ENCODE assay signal across 7 cellular contexts in the genomic region with DNA sequence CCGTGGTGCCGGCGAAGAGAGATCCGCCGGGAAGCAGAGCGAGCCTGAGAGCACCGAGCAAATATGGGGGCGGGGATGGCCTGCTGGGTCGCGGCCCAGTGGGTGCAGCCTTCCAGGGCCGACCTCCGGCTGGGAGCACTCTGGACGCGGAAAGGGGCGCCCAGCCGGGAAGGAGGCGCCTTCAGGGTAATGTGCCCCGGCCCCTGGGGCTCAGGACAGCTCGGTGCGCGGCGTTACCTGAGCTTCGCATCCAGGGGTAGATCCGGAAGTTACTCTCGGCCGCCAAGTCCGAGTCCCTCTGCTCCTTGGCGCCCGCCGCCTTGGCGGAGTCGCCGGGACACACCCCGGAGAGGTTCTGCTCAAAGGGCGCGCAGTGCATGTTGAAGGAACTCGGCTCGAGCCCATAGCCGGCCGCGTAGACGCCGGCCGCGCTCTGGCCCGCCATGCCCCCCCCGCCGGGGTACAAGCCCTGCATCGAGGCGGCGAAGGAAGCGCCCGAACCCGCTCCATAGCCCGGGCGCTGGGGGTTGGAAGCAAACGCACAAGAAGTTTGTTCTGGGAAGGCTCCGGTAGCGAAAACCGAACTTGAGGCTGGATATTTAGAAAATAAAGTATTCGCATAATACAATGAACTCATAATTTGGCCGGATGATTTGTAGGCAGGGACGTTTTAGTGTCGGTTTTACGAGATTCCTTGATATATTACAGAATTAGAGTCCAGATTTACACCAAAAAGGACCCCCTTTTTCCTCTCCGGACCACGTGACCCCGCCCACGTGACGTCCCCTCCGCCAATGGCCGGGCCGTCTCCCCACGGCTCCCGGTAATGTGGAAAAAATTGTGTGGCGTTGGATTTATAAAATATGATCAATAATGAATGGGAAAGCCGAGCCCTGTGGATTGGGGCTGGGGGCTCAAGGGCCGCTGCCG. TPM values are rescaled to one million over a fixed set of nuclear protein-coding genes. Genes with fewer than 3 reads are reported as not detected.
DNase-seq lines count a peak whose midpoint lies in the region; FAIRE-seq and TF ChIP-seq lines count a peak whose summit lies in the region.

Gene HOXB7, minus strand, starts transcription at position 736 of the 930 bp plus-strand sequence. Its CDS starts 99 bp downstream, at position 637.

- H3K27me3 ChIP-seq in MM.1S (replicated peaks; ENCODE audit: insufficient read depth, low read length) (peaks cover 20% of the 10 kb centered on the region), mononuclear cell (ENCODE audit: insufficient read depth, low read length) (peaks cover 86% of the 10 kb centered on the region), suprapubic skin (peaks cover 55% of the 10 kb centered on the region)
- H3K27me3 ChIP-seq in effector memory CD4-positive, alpha-beta T cell (replicated peaks; ENCODE audit: control insufficient read depth, insufficient read depth, low read length, poor library complexity, severe bottlenecking), result peaks cover 61% of the 10 kb centered on the region

- TF ChIP-seq CTCF in MM.1S (IDR thresholded peaks at IDR 0.05; ENCODE audit: low read length) (no peak), WI38 (IDR thresholded peaks at IDR 0.05; ENCODE audit: low read depth, low read length) (no peak), suprapubic skin (IDR thresholded peaks at IDR 0.05) (no peak)

- H3K4me3 ChIP-seq in MM.1S (ENCODE audit: low read length), result peak within 1 kb of the TSS; percentile 87
- H3K4me3 ChIP-seq in WI38 (ENCODE audit: low read depth, low read length), result peak within 1 kb of the TSS; percentile 70
- peak within 1 kb of the TSS; percentile 60 for H3K4me3 ChIP-seq in effector memory CD4-positive, alpha-beta T cell (ENCODE audit: insufficient read depth, low read depth, low read length, poor library complexity, severe bottlenecking)
- peak within 1 kb of the TSS; percentile 38 for H3K4me3 ChIP-seq in mononuclear cell (ENCODE audit: low read length)
- H3K4me3 ChIP-seq in suprapubic skin, result peak within 1 kb of the TSS; percentile 88

- peak within 1 kb of the TSS; percentile 98 for H2AFZ ChIP-seq in MM.1S (ENCODE audit: low read length)

- H3K79me2 ChIP-seq in MM.1S (ENCODE audit: low read length), result no peaks in the 10 kb centered on the region

- peaks cover 8% of the 10 kb centered on the region; the same call in 1 of the 2 replicates for H3K4me1 ChIP-seq in MM.1S (ENCODE audit: low read length)
- peaks cover 49% of the 10 kb centered on the region for H3K4me1 ChIP-seq in effector memory CD4-positive, alpha-beta T cell (ENCODE audit: control insufficient read depth, insufficient read depth, low read length, poor library complexity, severe bottlenecking)
- H3K4me1 ChIP-seq in mononuclear cell (ENCODE audit: insufficient read depth, low read length), result peaks cover 44% of the 10 kb centered on the region
- peaks cover 60% of the 10 kb centered on the region for H3K4me1 ChIP-seq in suprapubic skin

- DNase-seq in GM12891 (ENCODE audit: insufficient read length, low spot score), result no peak
- peak; percentile 57 for DNase-seq in MM.1S
- peak in 2 of 3 donors; percentile 29 to 57 for DNase-seq in effector memory CD4-positive, alpha-beta T cell
- peak; percentile 91 to 92 for DNase-seq in suprapubic skin (ENCODE audit: low spot score in 2 of 2)
- DNase-seq in pons (ENCODE audit: low spot score), result no peak

- H3K36me3 ChIP-seq in MM.1S (replicated peaks; ENCODE audit: insufficient read depth, low read length) (no peaks in the 10 kb centered on the region), suprapubic skin (no peaks in the 10 kb centered on the region)
- no peaks in the 10 kb centered on the region for H3K36me3 ChIP-seq in effector memory CD4-positive, alpha-beta T cell (ENCODE audit: control insufficient read depth, insufficient read depth, low read length)

- no peaks in the 10 kb centered on the region for H4K20me1 ChIP-seq in MM.1S (ENCODE audit: insufficient read depth, low read length)

- FAIRE-seq in GM12891 (lab: Jason Lieb, UNC), result peak; percentile 88

- H3K27ac ChIP-seq in MM.1S (ENCODE audit: low read length) (no peak within 1 kb of the TSS), suprapubic skin (peak within 1 kb of the TSS; percentile 88)
- no peak within 1 kb of the TSS for H3K27ac ChIP-seq in effector memory CD4-positive, alpha-beta T cell (ENCODE audit: insufficient read depth, low read length, poor library complexity, severe bottlenecking)

- H3K9me3 ChIP-seq in MM.1S (replicated peaks; ENCODE audit: insufficient read depth, low read length) (no peaks in the 10 kb centered on the region), mononuclear cell (ENCODE audit: low read depth, low read length) (no peaks in the 10 kb centered on the region), suprapubic skin (no peaks in the 10 kb centered on the region)
- H3K9me3 ChIP-seq in effector memory CD4-positive, alpha-beta T cell (ENCODE audit: control insufficient read depth, low read length), result no peaks in the 10 kb centered on the region

- H3K9ac ChIP-seq in MM.1S (ENCODE audit: low read length), result peak within 1 kb of the TSS; percentile 71

- TF ChIP-seq POLR2A in GM12891 (IDR thresholded peaks at IDR 0.05; ENCODE audit: low read depth, low read length) (no peak; the same call in 1 of the 2 replicates), suprapubic skin (IDR thresholded peaks at IDR 0.05) (no peak)

- H3F3A ChIP-seq in MM.1S (ENCODE audit: insufficient read depth, low read length), result peaks cover 4% of the 10 kb centered on the region

- 2% methylated on average over 48 of the region's 79 CpGs for WGBS in suprapubic skin

- no peaks in the 10 kb centered on the region for H3K9me2 ChIP-seq in MM.1S (replicated peaks; ENCODE audit: insufficient read depth, low read length)

- H3K4me2 ChIP-seq in MM.1S (ENCODE audit: low read depth, low read length), result peak within 1 kb of the TSS; percentile 99

- TF ChIP-seq EP300 in suprapubic skin (IDR thresholded peaks at IDR 0.05), result no peak

TF ChIP-seq in GM12891, 5 proteins besides CTCF, POLR2A, EP300 and RAD21:
- no peak for TF ChIP-seq PAX5 (IDR thresholded peaks at IDR 0.05; ENCODE audit: insufficient read depth, low read length, severe bottlenecking)

RNA-seq across cellular contexts. Expression of gene HOXB7, which starts in this region (rescaled TPM):
- 2.3 TPM for polyA plus RNA-seq in GM12891 (2012; ENCODE audit: low read depth, missing spikeins)
- 0.10 TPM for total RNA-seq in mononuclear cell
- total RNA-seq in suprapubic skin, result 1 to 10 TPM in 3 of 4 donors, under 1 TPM in 1; 0.95 to 3.6 (median 2.4) TPM

Comparison
In these comparisons a context has a peak if more than half of its experiments do, and no peak if none do; other contexts are left out.
1. DNase-seq: peak in MM.1S (single experiment), effector memory CD4-positive, alpha-beta T cell (2 of 3) and suprapubic skin (2 of 2); none in GM12891 (single experiment) and pons (single experiment).
2. H3K4me3 ChIP-seq: peak in every context shown above with its lines; median percentile 88 in suprapubic skin; 87 in MM.1S; 70 in WI38; 60 in effector memory CD4-positive, alpha-beta T cell; 38 in mononuclear cell.